In genomic region chr22:29883045-29883830, GRCh38 we compare ENCODE assay signal across 8 cellular contexts. TPM values are rescaled to one million over a fixed set of nuclear protein-coding genes. Genes with fewer than 3 reads are reported as not detected.
A peak's percentile ranks its signal among the peaks of the same experiment; 100 is the strongest.
DNase-seq lines count a peak whose midpoint lies in the region; ATAC-seq and TF ChIP-seq lines count a peak whose summit lies in the region.

TSS of gene MTMR3 (plus strand) at chr22:29883174. CDS start at chr22:29971060, 87,886 bp downstream.

- H3K27ac ChIP-seq in BLaER1: peak within 1 kb of the TSS; percentile 95
- H3K27ac ChIP-seq in HL-60 (replicated peaks): peak within 1 kb of the TSS; percentile 91
- H3K27ac ChIP-seq in mesodermal cell (ENCODE audit: low read depth, low read length, severe bottlenecking): peak within 1 kb of the TSS; percentile 98

- H3K4me2 ChIP-seq in BLaER1: peak within 1 kb of the TSS; percentile 80

- H3K9ac ChIP-seq in BLaER1 (peak within 1 kb of the TSS; percentile 94), endocrine pancreas (ENCODE audit: control insufficient read depth, insufficient read depth, low read length) (peak within 1 kb of the TSS; percentile 85)

- TF ChIP-seq CTCF in HL-60 (IDR thresholded peaks at IDR 0.05; ENCODE audit: insufficient read depth, low read length): no peak

- no peaks in the 10 kb centered on the region for H3K27me3 ChIP-seq in BLaER1
- no peaks in the 10 kb centered on the region for H3K27me3 ChIP-seq in HL-60 (ENCODE audit: insufficient read depth, poor library complexity, severe bottlenecking)
- H3K27me3 ChIP-seq in endocrine pancreas (ENCODE audit: control insufficient read depth, insufficient read depth, low read length): no peaks in the 10 kb centered on the region

- H3K4me1 ChIP-seq in BLaER1 (peaks cover 30% of the 10 kb centered on the region), endocrine pancreas (ENCODE audit: control insufficient read depth, insufficient read depth, low read length) (peaks cover 5% of the 10 kb centered on the region), mesodermal cell (ENCODE audit: control insufficient read depth, insufficient read depth, low read length, poor library complexity, severe bottlenecking) (peaks cover 9% of the 10 kb centered on the region)

- H4K20me1 ChIP-seq in BLaER1: peaks cover 50% of the 10 kb centered on the region

- H3K36me3 ChIP-seq in BLaER1 (no peaks in the 10 kb centered on the region), endocrine pancreas (ENCODE audit: control insufficient read depth, insufficient read depth, low read length) (no peaks in the 10 kb centered on the region), mesodermal cell (ENCODE audit: control insufficient read depth, insufficient read depth, low read length) (peaks cover 4% of the 10 kb centered on the region)

- DNase-seq in HL-60 (ENCODE audit: low read depth in 1 of 2, low spot score in 1 of 2): peak; percentile 77 to 91
- peak; percentile 86 for DNase-seq in NOMO-1 treated with dmso at 0.1 percent for 144 hours (lab: John Stamatoyannopoulos, UW; ENCODE audit: unreplicated experiment)
- peak; percentile 46 for DNase-seq in activated CD8-positive, alpha-beta memory T cell treated with anti-CD3 and anti-CD28 coated beads, Interleukin-2, amount 50 U/mL, for 1 hour (ENCODE audit: extremely low read depth)
- peak; percentile 92 for DNase-seq in stimulated activated CD8-positive, alpha-beta memory T cell treated with anti-CD3 and anti-CD28 coated beads, Interleukin-15, amount 100 ng/mL, for 24 hours (ENCODE audit: low read depth)

- ATAC-seq in GM19324 (IDR thresholded peaks at IDR 0.05; ENCODE audit: low FRiP score, unreplicated experiment): peak; percentile 79

- no peaks in the 10 kb centered on the region for H3K9me3 ChIP-seq in BLaER1
- H3K9me3 ChIP-seq in endocrine pancreas (ENCODE audit: control insufficient read depth, low read length): no peaks in the 10 kb centered on the region
- H3K9me3 ChIP-seq in mesodermal cell (ENCODE audit: control insufficient read depth, low read length): no peaks in the 10 kb centered on the region

- WGBS in mesodermal cell (ENCODE audit: insufficient coverage in 2 of 2), 2 experiments: 1% methylated on average over 42 to 62 of the region's 88 CpGs

- H3K4me3 ChIP-seq in BLaER1 (peak within 1 kb of the TSS; percentile 99), HL-60 (replicated peaks; ENCODE audit: insufficient read depth, low read length) (peak within 1 kb of the TSS; percentile 95), endocrine pancreas (ENCODE audit: control insufficient read depth, insufficient read depth, low read length) (peak within 1 kb of the TSS; percentile 92), mesodermal cell (ENCODE audit: extremely low read depth, insufficient read depth, low read length, poor library complexity, severe bottlenecking) (peak within 1 kb of the TSS; percentile 84)

RNA-seq across cellular contexts. Expression of gene MTMR3, which starts in this region (rescaled TPM):
- 20.3 TPM for polyA plus RNA-seq in mesodermal cell (2013, experiment 1 of 2)
- polyA plus RNA-seq in mesodermal cell (2013, experiment 2 of 2): 17.1 TPM

Comparison
In these comparisons a context has a peak if more than half of its experiments do, and no peak if none do; other contexts are left out.
1. Peak in every context shown above with its lines: DNase-seq, ATAC-seq, H3K4me3 ChIP-seq and H3K27ac ChIP-seq.